ENCODE assay signal across 17 cellular contexts in genomic region chr14:24177041-24177825, GRCh38. TPM values are rescaled to one million over a fixed set of nuclear protein-coding genes. Genes with fewer than 3 reads are reported as not detected.
DNase-seq lines count a peak whose midpoint lies in the region; ATAC-seq and TF ChIP-seq lines count a peak whose summit lies in the region.
"Had no signal": no experiment of that assay in that cellular context is flagged by ENCODE, and none has a peak within 500 bp of the region (broad histone marks: within the 10 kb centered on the region; RNA-seq: fewer than 3 reads in every experiment).

No MANE protein-coding gene starts in this region.

- H3K27ac ChIP-seq in right atrium auricular region, result no peak overlapping the region
- H3K27ac ChIP-seq in RWPE1, result peak overlapping the region; percentile 60
- H3K27ac ChIP-seq: A549 had no signal

- no peaks in the 10 kb centered on the region for H3K9me3 Mint-ChIP-seq in mesothelial cell of epicardium
- H3K9me3 Mint-ChIP-seq in stimulated activated naive CD8-positive, alpha-beta T cell treated with anti-CD3 and anti-CD28 coated beads, Interleukin-15, amount 100 ng/mL, for 72 hours, result no peaks in the 10 kb centered on the region

- ATAC-seq in Right ventricle myocardium superior (ENCODE audit: poor library complexity), result no peak
- no peak for ATAC-seq in stimulated activated naive CD8-positive, alpha-beta T cell treated with anti-CD3 and anti-CD28 coated beads, Interleukin-15, amount 100 ng/mL, for 72 hours
- no peak for ATAC-seq in HG03159 (IDR thresholded peaks at IDR 0.05; ENCODE audit: unreplicated experiment)
- ATAC-seq: A549, K562 had no signal

- no peaks in the 10 kb centered on the region for H3K27me3 ChIP-seq in right atrium auricular region

- no peaks in the 10 kb centered on the region for H3K27me3 Mint-ChIP-seq in mesothelial cell of epicardium (ENCODE audit: low read depth)
- H3K27me3 Mint-ChIP-seq in stimulated activated naive CD8-positive, alpha-beta T cell treated with anti-CD3 and anti-CD28 coated beads, Interleukin-15, amount 100 ng/mL, for 72 hours, result no peaks in the 10 kb centered on the region

- no peak for TF ChIP-seq CTCF in right atrium auricular region (IDR thresholded peaks at IDR 0.05)
- no peak for TF ChIP-seq CTCF in RWPE1 (conservative IDR thresholded peaks at IDR 0.05; ENCODE audit: low read depth)
- TF ChIP-seq CTCF in mesothelial cell of epicardium (IDR thresholded peaks at IDR 0.05; ENCODE audit: unreplicated experiment), result no peak
- no peak for TF ChIP-seq CTCF in GM20000 (IDR thresholded peaks at IDR 0.05; ENCODE audit: extremely low read depth, missing control alignments)

- peaks cover 43% of the 10 kb centered on the region for H3K4me1 Mint-ChIP-seq in mesothelial cell of epicardium
- peaks cover 22% of the 10 kb centered on the region for H3K4me1 Mint-ChIP-seq in stimulated activated naive CD8-positive, alpha-beta T cell treated with anti-CD3 and anti-CD28 coated beads, Interleukin-15, amount 100 ng/mL, for 72 hours

- DNase-seq in Right ventricle myocardium superior (peak; percentile 39), right atrium auricular region (ENCODE audit: low spot score) (no peak), RWPE1 (ENCODE audit: low spot score) (no peak), mesothelial cell of epicardium (ENCODE audit: low spot score in 2 of 2, unreplicated experiment in 2 of 2) (no peak), GM20000 (ENCODE audit: low spot score) (no peak)
- DNase-seq in stimulated activated naive CD8-positive, alpha-beta T cell treated with anti-CD3 and anti-CD28 coated beads, Interleukin-15, amount 100 ng/mL, for 72 hours, result no peak
- DNase-seq: C1 segment of cervical spinal cord; DMS153; EL; NCI-H1930; NCI-H446; NK-92 treated with Interleukin-12 subunit alpha and Interleukin-12 subunit beta, amount 100 ng/mL, for 24 hours; SIG-M5 had no signal

- POLR2A ChIA-PET in RWPE1 (lab: Yijun Ruan, JAX; ENCODE audit: low non-redundant PET), result no interaction called here

- H3K4me3 ChIP-seq in right atrium auricular region, result no peak overlapping the region
- H3K4me3 ChIP-seq: A549, HAP-1, K562 had no signal

- peak overlapping the region; percentile 30 for H3K4me3 Mint-ChIP-seq in mesothelial cell of epicardium
- no peak overlapping the region for H3K4me3 Mint-ChIP-seq in stimulated activated naive CD8-positive, alpha-beta T cell treated with anti-CD3 and anti-CD28 coated beads, Interleukin-15, amount 100 ng/mL, for 72 hours

- H3K36me3 Mint-ChIP-seq in mesothelial cell of epicardium, result peaks cover 26% of the 10 kb centered on the region

- CTCF ChIA-PET in RWPE1 (lab: Yijun Ruan, JAX), result interaction anchor here (1.2 kb wide), 1 partner anchor 16 kb away, joined by 3 read pairs; the partner anchor contains the start of gene IRF9

- peaks cover 13% of the 10 kb centered on the region for H3K36me3 ChIP-seq in right atrium auricular region

- H3K9me3 ChIP-seq in right atrium auricular region, result no peaks in the 10 kb centered on the region
- H3K9me3 ChIP-seq: A549, HAP-1 had no signal

- H3K4me1 ChIP-seq in right atrium auricular region, result peaks cover 0 to 10% of the 10 kb centered on the region in 2 donors
- H3K4me1 ChIP-seq: A549, HAP-1 had no signal

- peak overlapping the region; percentile 82 for H3K27ac Mint-ChIP-seq in mesothelial cell of epicardium
- H3K27ac Mint-ChIP-seq in stimulated activated naive CD8-positive, alpha-beta T cell treated with anti-CD3 and anti-CD28 coated beads, Interleukin-15, amount 100 ng/mL, for 72 hours, result peak overlapping the region; percentile 66 to 77

- intact Hi-C loops in Right ventricle myocardium superior (cut with DNase I), result no loop called here

RNA-seq across cellular contexts. Expression of gene REC8, which starts 5.4 kb away (rescaled TPM):
- total RNA-seq in Right ventricle myocardium superior, result 1.7 TPM
- 1 to 10 TPM; 3.8 to 5.6 TPM for total RNA-seq in right atrium auricular region
- total RNA-seq in mesothelial cell of epicardium, result 465 to 486 TPM (median 484 TPM) in 3 replicates

RNA-seq across cellular contexts. Expression of gene IPO4, which starts 11.4 kb away (rescaled TPM):
- total RNA-seq in Right ventricle myocardium superior (10.5 TPM), right atrium auricular region (10 to 100 TPM; 12.1 to 15.7 TPM), mesothelial cell of epicardium (38.4 to 43.2 TPM (median 39.3 TPM) in 3 replicates)

RNA-seq across cellular contexts. Expression of gene IRF9, which starts 16.2 kb away (rescaled TPM):
- 24.0 TPM for total RNA-seq in Right ventricle myocardium superior
- total RNA-seq in right atrium auricular region, result 10 to 100 TPM; 29.2 to 33.1 TPM
- 244 to 274 TPM (median 250 TPM) in 3 replicates for total RNA-seq in mesothelial cell of epicardium

RNA-seq across cellular contexts. Expression of gene TM9SF1, which starts 18.0 kb away (rescaled TPM):
- total RNA-seq in Right ventricle myocardium superior, result 19.2 TPM
- 10 to 100 TPM; 23.5 to 42.7 TPM for total RNA-seq in right atrium auricular region
- 44.9 to 45.8 TPM (median 45.7 TPM) in 3 replicates for total RNA-seq in mesothelial cell of epicardium

RNA-seq across cellular contexts. Expression of gene TSSK4, which starts 28.3 kb away (rescaled TPM):
- total RNA-seq in Right ventricle myocardium superior (not detected), right atrium auricular region (not detected), mesothelial cell of epicardium (0.29 to 0.49 TPM (median 0.31 TPM) in 3 replicates)
- total RNA-seq: K562 had no signal

Comparison
In these comparisons a context has a peak if more than half of its experiments do, and no peak if none do; other contexts are left out.
1. RNA of gene REC8, which starts 5.4 kb away (total RNA-seq): 465 to 486 TPM in mesothelial cell of epicardium; 3.8 to 5.6 TPM in right atrium auricular region and 1.7 TPM in Right ventricle myocardium superior (single experiment); every median in the first group is over 10 times any median in the second.